ENCODE assay signal across 30 cellular contexts in genomic region chr3:32626650-32627049, GRCh38. TPM values are rescaled to one million over a fixed set of nuclear protein-coding genes. Genes with fewer than 3 reads are reported as not detected.
DNase-seq lines count a peak whose midpoint lies in the region; ATAC-seq and TF ChIP-seq lines count a peak whose summit lies in the region.
"Had no signal": no experiment of that assay in that cellular context is flagged by ENCODE, and none has a peak within 500 bp of the region (broad histone marks: within the 10 kb centered on the region; RNA-seq: fewer than 3 reads in every experiment).

No MANE protein-coding gene starts in this region.

- no peaks in the 10 kb centered on the region for H3K79me2 ChIP-seq in GM23338 (replicated peaks; ENCODE audit: insufficient read depth)
- no peaks in the 10 kb centered on the region for H3K79me2 ChIP-seq in GM23248 (ENCODE audit: insufficient read depth)
- H3K79me2 ChIP-seq: parathyroid adenoma had no signal

- H3K4me1 ChIP-seq in BLaER1 (peaks cover 12% of the 10 kb centered on the region), GM23338 (ENCODE audit: insufficient read depth) (no peaks in the 10 kb centered on the region), mesenchymal stem cell (ENCODE audit: control insufficient read depth, insufficient read depth, low read depth, low read length) (no peaks in the 10 kb centered on the region), GM23248 (ENCODE audit: insufficient read depth) (no peaks in the 10 kb centered on the region)
- H3K4me1 ChIP-seq: neural progenitor cell, parathyroid adenoma, uterus had no signal

- H2AFZ ChIP-seq in GM23338, result peak overlapping the region; percentile 76
- H2AFZ ChIP-seq in mesenchymal stem cell (ENCODE audit: low read depth, low read length), result no peak overlapping the region
- H2AFZ ChIP-seq in GM23248, result no peak overlapping the region
- H2AFZ ChIP-seq: neural progenitor cell, parathyroid adenoma, PC-9 had no signal

- no peak overlapping the region for H3K18ac ChIP-seq in mesenchymal stem cell (ENCODE audit: low read depth in 1 of 2, low read length in 2 of 2)

- ATAC-seq in GM23338, result no peak
- ATAC-seq: HepG2, left colon had no signal

- no peaks in the 10 kb centered on the region for H3K36me3 Mint-ChIP-seq in GM23338 (ENCODE audit: low read depth)
- no peaks in the 10 kb centered on the region for H3K36me3 Mint-ChIP-seq in activated T-helper 2 cell treated with anti-CD3 and anti-CD28 coated beads, Interferon-gamma antibody, Interleukin-2, Interleukin-4, amounts not matched to agents 10 μg/mL and 5 μg/mL and 100 μg/mL, durations not matched to agents 14 hours and 24 hours and 36 hours (ENCODE audit: low read depth)
- H3K36me3 Mint-ChIP-seq: neural progenitor cell had no signal

- WGBS in mesenchymal stem cell, result 93% methylated on average over 22 of the region's 22 CpGs
- WGBS in GM23248 (ENCODE audit: low coverage in 1 of 2, low lambda C conversion rate in 2 of 2, missing lambda C conversion rate in 2 of 2), 2 experiments, result 75 to 80% methylated on average over 22 of the region's 22 CpGs

- peaks cover 16% of the 10 kb centered on the region for H3K9me3 ChIP-seq in BLaER1
- H3K9me3 ChIP-seq in mesenchymal stem cell (ENCODE audit: control insufficient read depth, low read length), result no peaks in the 10 kb centered on the region
- H3K9me3 ChIP-seq in GM23248 (ENCODE audit: low read depth), result no peaks in the 10 kb centered on the region
- H3K9me3 ChIP-seq: thoracic aorta, uterus had no signal

- no peak overlapping the region for H3K23ac ChIP-seq in mesenchymal stem cell (ENCODE audit: low read length in 2 of 2)

- peaks cover 7% of the 10 kb centered on the region for H3K27me3 Mint-ChIP-seq in GM23338 (ENCODE audit: insufficient read depth, low read depth, poor library complexity)
- peaks cover 10% of the 10 kb centered on the region for H3K27me3 Mint-ChIP-seq in activated T-helper 2 cell treated with anti-CD3 and anti-CD28 coated beads, Interferon-gamma antibody, Interleukin-2, Interleukin-4, amounts not matched to agents 10 μg/mL and 5 μg/mL and 100 μg/mL, durations not matched to agents 14 hours and 24 hours and 36 hours (ENCODE audit: low read depth)

- H4K8ac ChIP-seq in mesenchymal stem cell (ENCODE audit: low read length), result peak overlapping the region; percentile 9

- intact Hi-C loops in activated T-helper 2 cell treated with anti-CD3 and anti-CD28 coated beads, Interferon-gamma antibody, Interleukin-2, Interleukin-4, amounts not matched to agents 10 μg/mL and 5 μg/mL and 100 μg/mL, durations not matched to agents 14 hours and 24 hours and 36 hours (cut with micrococcal nuclease), result no loop called here

- H2BK5ac ChIP-seq in mesenchymal stem cell (ENCODE audit: low read depth, low read length, poor library complexity, severe bottlenecking), result no peak overlapping the region

- H3K4me3 ChIP-seq in BLaER1 (peak overlapping the region; percentile 23; the same call in 1 of the 2 replicates), GM23338 (no peak overlapping the region), mesenchymal stem cell (ENCODE audit: insufficient read depth in 1 of 2, low read depth in 1 of 2, low read length in 2 of 2) (no peak overlapping the region), GM23248 (no peak overlapping the region)
- H3K4me3 ChIP-seq: neural progenitor cell, PC-9, thoracic aorta, uterus had no signal

- TF ChIP-seq CTCF in GM23338 (conservative IDR thresholded peaks at IDR 0.05; ENCODE audit: low read depth in 2 of 2), result no peak

- no peak overlapping the region for H3K14ac ChIP-seq in mesenchymal stem cell (ENCODE audit: low read length in 2 of 2)

- in situ Hi-C loops in GM23248 (cut with MboI), result no loop called here

- no peak overlapping the region for H3K27ac Mint-ChIP-seq in GM23338
- H3K27ac Mint-ChIP-seq in activated T-helper 2 cell treated with anti-CD3 and anti-CD28 coated beads, Interferon-gamma antibody, Interleukin-2, Interleukin-4, amounts not matched to agents 10 μg/mL and 5 μg/mL and 100 μg/mL, durations not matched to agents 14 hours and 24 hours and 36 hours, result no peak overlapping the region
- H3K27ac Mint-ChIP-seq: activated CD4-positive, alpha-beta T cell treated with anti-CD3 and anti-CD28 coated beads, Interleukin-2, amount 10 ng/mL, durations not matched to agents 7 days and 5 days; neural progenitor cell had no signal

- H3K4ac ChIP-seq in mesenchymal stem cell (ENCODE audit: low read depth in 1 of 2, low read length in 2 of 2), result no peak overlapping the region

- no peak overlapping the region for H2BK12ac ChIP-seq in mesenchymal stem cell (ENCODE audit: low read length in 2 of 2)

- DNase-seq in GM23338 (ENCODE audit: low spot score) (no peak), RPMI7951 (ENCODE audit: low read depth) (peak; percentile 11), mesenchymal stem cell (no peak), RPMI8226 (no peak), GM23248 (no peak)
- DNase-seq in activated T-helper 2 cell treated with anti-CD3 and anti-CD28 coated beads, Interferon-gamma antibody, Interleukin-2, Interleukin-4, amounts not matched to agents 10 μg/mL and 5 μg/mL and 100 μg/mL, durations not matched to agents 14 hours and 24 hours and 36 hours (ENCODE audit: low spot score), result no peak
- DNase-seq: ACHN; activated CD4-positive, alpha-beta T cell treated with anti-CD3 and anti-CD28 coated beads, Interleukin-2, amount 10 ng/mL, durations not matched to agents 7 days and 5 days; activated gamma-delta T cell treated with Interleukin-2 at 50 U/mL for 16 hours; caudate nucleus; cortex of kidney; DMS153; effector memory CD4-positive, alpha-beta T cell; HCEC 1CT; left colon; mammary epithelial cell; NCI-H1092 treated with DMSO at 0.1 percent for 48 hours; NCI-H1930; NCI-H524 treated with DMSO at 0.1 percent for 48 hours; PC-9; SIG-M5; small intestine; stimulated activated naive CD4-positive, alpha-beta T cell; T-helper 9 cell; uterus had no signal

- H3K27me3 ChIP-seq in BLaER1, result no peaks in the 10 kb centered on the region
- no peaks in the 10 kb centered on the region for H3K27me3 ChIP-seq in GM23338 (ENCODE audit: insufficient read depth)
- H3K27me3 ChIP-seq in mesenchymal stem cell (ENCODE audit: control insufficient read depth in 1 of 2, insufficient read depth in 1 of 2, low read length in 2 of 2), result peaks cover 4 to 7% of the 10 kb centered on the region in 2 experiments
- H3K27me3 ChIP-seq in GM23248 (replicated peaks; ENCODE audit: insufficient read depth), result peaks cover 8% of the 10 kb centered on the region; the same call in 1 of the 2 replicates
- H3K27me3 ChIP-seq: neural progenitor cell, uterus had no signal

- no peak overlapping the region for H3K4me3 Mint-ChIP-seq in GM23338
- H3K4me3 Mint-ChIP-seq in activated T-helper 2 cell treated with anti-CD3 and anti-CD28 coated beads, Interferon-gamma antibody, Interleukin-2, Interleukin-4, amounts not matched to agents 10 μg/mL and 5 μg/mL and 100 μg/mL, durations not matched to agents 14 hours and 24 hours and 36 hours (ENCODE audit: low read depth), result no peak overlapping the region
- H3K4me3 Mint-ChIP-seq: activated CD4-positive, alpha-beta T cell treated with anti-CD3 and anti-CD28 coated beads, Interleukin-2, amount 10 ng/mL, durations not matched to agents 7 days and 5 days; neural progenitor cell had no signal

- no peak overlapping the region for H2BK120ac ChIP-seq in mesenchymal stem cell (ENCODE audit: low read depth, low read length)

- H3F3A ChIP-seq in GM23338 (replicated peaks; ENCODE audit: low read depth) (no peaks in the 10 kb centered on the region), GM23248 (ENCODE audit: insufficient read depth) (no peaks in the 10 kb centered on the region)

- H2AK5ac ChIP-seq in mesenchymal stem cell (ENCODE audit: low read length, severe bottlenecking), result no peak overlapping the region

- no peaks in the 10 kb centered on the region for H3K9me2 ChIP-seq in GM23338 (ENCODE audit: insufficient read depth)
- H3K9me2 ChIP-seq in GM23248 (ENCODE audit: insufficient read depth), result no peaks in the 10 kb centered on the region

- H3K9me3 Mint-ChIP-seq in GM23338, result 0 out of 3 replicates have a peak, but pooled peaks cover 5% of the 10 kb centered on the region
- H3K9me3 Mint-ChIP-seq in activated T-helper 2 cell treated with anti-CD3 and anti-CD28 coated beads, Interferon-gamma antibody, Interleukin-2, Interleukin-4, amounts not matched to agents 10 μg/mL and 5 μg/mL and 100 μg/mL, durations not matched to agents 14 hours and 24 hours and 36 hours, result no peaks in the 10 kb centered on the region
- H3K9me3 Mint-ChIP-seq: activated CD4-positive, alpha-beta T cell treated with anti-CD3 and anti-CD28 coated beads, Interleukin-2, amount 10 ng/mL, durations not matched to agents 7 days and 5 days had no signal

- no peaks in the 10 kb centered on the region for H4K20me1 ChIP-seq in BLaER1
- H4K20me1 ChIP-seq in GM23338 (replicated peaks; ENCODE audit: insufficient read depth), result no peaks in the 10 kb centered on the region
- no peaks in the 10 kb centered on the region for H4K20me1 ChIP-seq in GM23248 (ENCODE audit: insufficient read depth)

- H3K4me1 Mint-ChIP-seq in GM23338, result no peaks in the 10 kb centered on the region
- no peaks in the 10 kb centered on the region for H3K4me1 Mint-ChIP-seq in activated T-helper 2 cell treated with anti-CD3 and anti-CD28 coated beads, Interferon-gamma antibody, Interleukin-2, Interleukin-4, amounts not matched to agents 10 μg/mL and 5 μg/mL and 100 μg/mL, durations not matched to agents 14 hours and 24 hours and 36 hours (ENCODE audit: low read depth)
- H3K4me1 Mint-ChIP-seq: activated CD4-positive, alpha-beta T cell treated with anti-CD3 and anti-CD28 coated beads, Interleukin-2, amount 10 ng/mL, durations not matched to agents 7 days and 5 days; neural progenitor cell had no signal

- no peak overlapping the region for H2BK15ac ChIP-seq in mesenchymal stem cell (ENCODE audit: low read depth, poor library complexity, severe bottlenecking)

- H3K4me2 ChIP-seq in BLaER1, result peak overlapping the region; percentile 48
- H3K4me2 ChIP-seq in GM23338, result no peak overlapping the region
- no peak overlapping the region for H3K4me2 ChIP-seq in mesenchymal stem cell (ENCODE audit: low read length, poor library complexity, severe bottlenecking)
- no peak overlapping the region for H3K4me2 ChIP-seq in GM23248 (ENCODE audit: unreplicated experiment)
- H3K4me2 ChIP-seq: neural progenitor cell, PC-9 had no signal

- H3K79me1 ChIP-seq in mesenchymal stem cell (replicated peaks; ENCODE audit: low read length, poor library complexity, severe bottlenecking), result no peaks in the 10 kb centered on the region

- H3K27ac ChIP-seq in BLaER1, result peak overlapping the region; percentile 38; the same call in 1 of the 2 replicates
- no peak overlapping the region for H3K27ac ChIP-seq in GM23338 (ENCODE audit: low read depth)
- no peak overlapping the region for H3K27ac ChIP-seq in mesenchymal stem cell (ENCODE audit: low read length, poor library complexity, severe bottlenecking)
- no peak overlapping the region for H3K27ac ChIP-seq in GM23248
- H3K27ac ChIP-seq: neural progenitor cell, parathyroid adenoma, PC-9, thoracic aorta, uterus had no signal

- H3K36me3 ChIP-seq in BLaER1, result no peaks in the 10 kb centered on the region
- H3K36me3 ChIP-seq in GM23338 (ENCODE audit: insufficient read depth), result no peaks in the 10 kb centered on the region
- H3K36me3 ChIP-seq in mesenchymal stem cell (ENCODE audit: control insufficient read depth in 1 of 2, insufficient read depth in 2 of 2, low read depth in 1 of 2, low read length in 2 of 2), result no peaks in the 10 kb centered on the region
- H3K36me3 ChIP-seq in GM23248 (ENCODE audit: low read depth), result no peaks in the 10 kb centered on the region
- H3K36me3 ChIP-seq: neural progenitor cell, thoracic aorta, uterus had no signal

- H3K9ac ChIP-seq in BLaER1 (no peak overlapping the region; the same call in 1 of the 2 replicates), mesenchymal stem cell (ENCODE audit: low read length) (no peak overlapping the region), GM23248 (no peak overlapping the region)
- H3K9ac ChIP-seq: neural progenitor cell, parathyroid adenoma had no signal

- H4K91ac ChIP-seq in mesenchymal stem cell (ENCODE audit: low read length), result no peak overlapping the region

RNA-seq across cellular contexts. Expression of gene DYNC1LI1, which starts 56.0 kb away (rescaled TPM):
- total RNA-seq in GM23338 (2014; rRNA removed; shearing (Covaris generic)), result 45.1 and 52.9 TPM in 2 replicates
- polyA plus RNA-seq in GM23338 (2016; fragmentation: Nextera tagmentation; extraction: Ambion mirVana) (41.7 and 48.0 TPM in 2 replicates), GM23248 (2016; fragmentation: Nextera tagmentation; extraction: Ambion mirVana) (35.0 and 36.7 TPM in 2 replicates)
- total RNA-seq in RPMI7951 (2014; rRNA removed; shearing (Covaris generic)), result 56.1 and 56.6 TPM in 2 replicates
- polyA plus RNA-seq in mesenchymal stem cell (2013, experiment 1 of 2), result 29.1 TPM
- 28.6 TPM for polyA plus RNA-seq in mesenchymal stem cell (2013, experiment 2 of 2)
- total RNA-seq in activated T-helper 2 cell treated with anti-CD3 and anti-CD28 coated beads, Interferon-gamma antibody, Interleukin-2, Interleukin-4, amounts not matched to agents 10 μg/mL and 5 μg/mL and 100 μg/mL, durations not matched to agents 14 hours and 24 hours and 36 hours, result 38.2 and 40.6 TPM in 2 replicates
- 33.4 and 40.5 TPM in 2 replicates for total RNA-seq in GM23248 (2014; rRNA removed; shearing (Covaris generic))

RNA-seq across cellular contexts. Expression of gene CNOT10, which starts 58.3 kb away (rescaled TPM):
- 46.9 and 58.1 TPM in 2 replicates for total RNA-seq in GM23338 (2014; rRNA removed; shearing (Covaris generic))
- 24.2 and 27.2 TPM in 2 replicates for polyA plus RNA-seq in GM23338 (2016; fragmentation: Nextera tagmentation; extraction: Ambion mirVana)
- total RNA-seq in RPMI7951 (2014; rRNA removed; shearing (Covaris generic)), result 34.1 and 38.9 TPM in 2 replicates
- 15.2 TPM for polyA plus RNA-seq in mesenchymal stem cell (2013, experiment 1 of 2)
- 14.5 TPM for polyA plus RNA-seq in mesenchymal stem cell (2013, experiment 2 of 2)
- 51.5 and 53.5 TPM in 2 replicates for total RNA-seq in activated T-helper 2 cell treated with anti-CD3 and anti-CD28 coated beads, Interferon-gamma antibody, Interleukin-2, Interleukin-4, amounts not matched to agents 10 μg/mL and 5 μg/mL and 100 μg/mL, durations not matched to agents 14 hours and 24 hours and 36 hours
- 13.0 and 19.5 TPM in 2 replicates for total RNA-seq in GM23248 (2014; rRNA removed; shearing (Covaris generic))
- polyA plus RNA-seq in GM23248 (2016; fragmentation: Nextera tagmentation; extraction: Ambion mirVana), result 15.2 and 18.3 TPM in 2 replicates
